Comparison of ENCODE assay signal across 1 cellular context in the genomic region with DNA sequence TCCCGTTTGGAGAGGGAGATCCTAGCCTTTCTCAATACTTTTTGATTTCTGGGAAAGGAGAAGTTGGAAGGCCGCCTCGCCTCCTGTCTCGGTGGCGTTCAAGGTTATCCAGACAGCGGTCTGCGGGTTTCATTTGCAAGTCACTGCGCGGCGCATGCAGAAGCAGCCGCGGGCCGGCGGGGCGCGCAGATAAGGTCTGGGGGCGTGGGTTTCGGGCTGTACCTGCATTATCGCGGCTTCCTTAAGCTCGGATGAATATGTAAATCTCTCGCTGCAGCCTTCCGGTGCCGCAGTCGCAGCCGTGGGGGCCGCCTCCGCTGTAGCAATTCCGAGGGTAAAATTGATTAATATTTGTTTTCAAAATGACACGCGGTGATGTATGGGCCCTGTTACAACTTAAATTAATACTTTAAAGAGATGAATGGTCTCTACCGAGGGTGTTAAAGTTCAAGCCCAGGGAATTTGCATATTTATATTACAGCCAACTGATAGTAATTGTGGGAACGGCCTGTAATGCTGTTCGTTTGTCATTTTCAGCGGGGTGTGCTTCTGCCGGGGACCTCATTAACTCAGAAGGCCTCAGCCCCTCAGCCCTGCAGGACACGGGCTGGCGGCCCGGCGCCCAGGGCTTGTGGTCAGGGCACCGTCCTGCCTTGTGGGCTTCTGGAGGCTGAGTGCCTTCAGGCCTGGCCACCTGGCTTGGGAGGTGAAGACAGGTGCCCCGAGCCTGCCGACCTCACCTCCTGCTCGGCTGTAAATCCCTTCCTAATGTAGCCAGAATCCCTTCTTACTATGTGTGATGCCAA.
A peak's percentile ranks its signal among the peaks of the same experiment; 100 is the strongest.
TF ChIP-seq lines count a peak whose summit lies in the region.

No MANE protein-coding gene starts in this region.

TF ChIP-seq in K562, 482 proteins besides CTCF, POLR2A, EP300 and RAD21 (continued from another document and continues in another):
- no peak for TF ChIP-seq CHD7 (IDR thresholded peaks at IDR 0.05; ENCODE audit: low read depth, low read length)
- peak; percentile 93 for TF ChIP-seq CBFA2T2 (conservative IDR thresholded peaks at IDR 0.05)
- TF ChIP-seq FOXJ3 (CRISPR knock-in tag; IDR thresholded peaks at IDR 0.05), result no peak
- TF ChIP-seq ELF1 (tag; IDR thresholded peaks at IDR 0.05), result peak; percentile 44; the same call in 1 of the 2 replicates
- TF ChIP-seq NCOA4 (IDR thresholded peaks at IDR 0.05; ENCODE audit: partially characterized antibody), result no peak
- peak; percentile 86 to 88 for TF ChIP-seq NRF1 (conservative IDR thresholded peaks at IDR 0.05 in 1 of 2, IDR thresholded peaks at IDR 0.05 in 1 of 2)
- peak; percentile 94 for TF ChIP-seq TCF3 (CRISPR knock-in tag; IDR thresholded peaks at IDR 0.05)
- TF ChIP-seq, protein P1, sequence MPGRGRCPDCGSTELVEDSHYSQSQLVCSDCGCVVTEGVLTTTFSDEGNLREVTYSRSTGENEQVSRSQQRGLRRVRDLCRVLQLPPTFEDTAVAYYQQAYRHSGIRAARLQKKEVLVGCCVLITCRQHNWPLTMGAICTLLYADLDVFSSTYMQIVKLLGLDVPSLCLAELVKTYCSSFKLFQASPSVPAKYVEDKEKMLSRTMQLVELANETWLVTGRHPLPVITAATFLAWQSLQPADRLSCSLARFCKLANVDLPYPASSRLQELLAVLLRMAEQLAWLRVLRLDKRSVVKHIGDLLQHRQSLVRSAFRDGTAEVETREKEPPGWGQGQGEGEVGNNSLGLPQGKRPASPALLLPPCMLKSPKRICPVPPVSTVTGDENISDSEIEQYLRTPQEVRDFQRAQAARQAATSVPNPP (IDR thresholded peaks at IDR 0.05; ENCODE audit: borderline replicate concordance, insufficient read depth, insufficient read length), result no peak
- peak; percentile 38; the same call in 1 of the 2 replicates for TF ChIP-seq TOE1 (IDR thresholded peaks at IDR 0.05; ENCODE audit: borderline replicate concordance)
- TF ChIP-seq TOE1 (CRISPR knock-in tag; IDR thresholded peaks at IDR 0.05; ENCODE audit: borderline replicate concordance, low read depth), result no peak
- peak; percentile 67; the same call in 1 of the 2 replicates for TF ChIP-seq TCF7 (IDR thresholded peaks at IDR 0.05; ENCODE audit: borderline replicate concordance)
- TF ChIP-seq, protein P2, sequence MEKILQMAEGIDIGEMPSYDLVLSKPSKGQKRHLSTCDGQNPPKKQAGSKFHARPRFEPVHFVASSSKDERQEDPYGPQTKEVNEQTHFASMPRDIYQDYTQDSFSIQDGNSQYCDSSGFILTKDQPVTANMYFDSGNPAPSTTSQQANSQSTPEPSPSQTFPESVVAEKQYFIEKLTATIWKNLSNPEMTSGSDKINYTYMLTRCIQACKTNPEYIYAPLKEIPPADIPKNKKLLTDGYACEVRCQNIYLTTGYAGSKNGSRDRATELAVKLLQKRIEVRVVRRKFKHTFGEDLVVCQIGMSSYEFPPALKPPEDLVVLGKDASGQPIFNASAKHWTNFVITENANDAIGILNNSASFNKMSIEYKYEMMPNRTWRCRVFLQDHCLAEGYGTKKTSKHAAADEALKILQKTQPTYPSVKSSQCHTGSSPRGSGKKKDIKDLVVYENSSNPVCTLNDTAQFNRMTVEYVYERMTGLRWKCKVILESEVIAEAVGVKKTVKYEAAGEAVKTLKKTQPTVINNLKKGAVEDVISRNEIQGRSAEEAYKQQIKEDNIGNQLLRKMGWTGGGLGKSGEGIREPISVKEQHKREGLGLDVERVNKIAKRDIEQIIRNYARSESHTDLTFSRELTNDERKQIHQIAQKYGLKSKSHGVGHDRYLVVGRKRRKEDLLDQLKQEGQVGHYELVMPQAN (IDR thresholded peaks at IDR 0.05; ENCODE audit: borderline replicate concordance), result no peak
- no peak for TF ChIP-seq KLF1 (tag; IDR thresholded peaks at IDR 0.05)
- no peak for TF ChIP-seq RHOXF2B (CRISPR knock-in tag; conservative IDR thresholded peaks at IDR 0.05)
- TF ChIP-seq, protein P3, sequence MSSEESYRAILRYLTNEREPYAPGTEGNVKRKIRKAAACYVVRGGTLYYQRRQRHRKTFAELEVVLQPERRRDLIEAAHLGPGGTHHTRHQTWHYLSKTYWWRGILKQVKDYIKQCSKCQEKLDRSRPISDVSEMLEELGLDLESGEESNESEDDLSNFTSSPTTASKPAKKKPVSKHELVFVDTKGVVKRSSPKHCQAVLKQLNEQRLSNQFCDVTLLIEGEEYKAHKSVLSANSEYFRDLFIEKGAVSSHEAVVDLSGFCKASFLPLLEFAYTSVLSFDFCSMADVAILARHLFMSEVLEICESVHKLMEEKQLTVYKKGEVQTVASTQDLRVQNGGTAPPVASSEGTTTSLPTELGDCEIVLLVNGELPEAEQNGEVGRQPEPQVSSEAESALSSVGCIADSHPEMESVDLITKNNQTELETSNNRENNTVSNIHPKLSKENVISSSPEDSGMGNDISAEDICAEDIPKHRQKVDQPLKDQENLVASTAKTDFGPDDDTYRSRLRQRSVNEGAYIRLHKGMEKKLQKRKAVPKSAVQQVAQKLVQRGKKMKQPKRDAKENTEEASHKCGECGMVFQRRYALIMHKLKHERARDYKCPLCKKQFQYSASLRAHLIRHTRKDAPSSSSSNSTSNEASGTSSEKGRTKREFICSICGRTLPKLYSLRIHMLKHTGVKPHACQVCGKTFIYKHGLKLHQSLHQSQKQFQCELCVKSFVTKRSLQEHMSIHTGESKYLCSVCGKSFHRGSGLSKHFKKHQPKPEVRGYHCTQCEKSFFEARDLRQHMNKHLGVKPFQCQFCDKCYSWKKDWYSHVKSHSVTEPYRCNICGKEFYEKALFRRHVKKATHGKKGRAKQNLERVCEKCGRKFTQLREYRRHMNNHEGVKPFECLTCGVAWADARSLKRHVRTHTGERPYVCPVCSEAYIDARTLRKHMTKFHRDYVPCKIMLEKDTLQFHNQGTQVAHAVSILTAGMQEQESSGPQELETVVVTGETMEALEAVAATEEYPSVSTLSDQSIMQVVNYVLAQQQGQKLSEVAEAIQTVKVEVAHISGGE (CRISPR knock-in tag; IDR thresholded peaks at IDR 0.05), result peak in 1 of 3 experiments; percentile 65; a peak in 2 of 6 replicates
- no peak for TF ChIP-seq ZNF655 (CRISPR knock-in tag; IDR thresholded peaks at IDR 0.05)
- TF ChIP-seq MNT (conservative IDR thresholded peaks at IDR 0.05), result peak; percentile 47 to 76; a peak in 2 of 4 replicates
- TF ChIP-seq TBP (optimal IDR thresholded peaks at IDR 0.05; ENCODE audit: low read depth, low read length), result peak; percentile 45
- peak; percentile 26; the same call in 1 of the 2 replicates for TF ChIP-seq CC2D1A (IDR thresholded peaks at IDR 0.05)
- no peak for TF ChIP-seq CEBPG (CRISPR knock-in tag; IDR thresholded peaks at IDR 0.05)
- TF ChIP-seq CEBPG (tag; conservative IDR thresholded peaks at IDR 0.05 in 1 of 2, IDR thresholded peaks at IDR 0.05 in 1 of 2), result no peak
- no peak for TF ChIP-seq ZNF134 (CRISPR knock-in tag; conservative IDR thresholded peaks at IDR 0.05)
- TF ChIP-seq SFPQ (IDR thresholded peaks at IDR 0.05; ENCODE audit: low read depth, low read length), result no peak
- TF ChIP-seq ZFP36 (IDR thresholded peaks at IDR 0.05; ENCODE audit: low read depth, low read length, partially characterized antibody), result no peak
- TF ChIP-seq ZNF785 (CRISPR knock-in tag; IDR thresholded peaks at IDR 0.05), result no peak
- no peak for TF ChIP-seq ZFP30 (CRISPR knock-in tag; IDR thresholded peaks at IDR 0.05; ENCODE audit: borderline replicate concordance)
- TF ChIP-seq NCOR1 (IDR thresholded peaks at IDR 0.05), result peak; percentile 95
- TF ChIP-seq ZNF830 (CRISPR knock-in tag; IDR thresholded peaks at IDR 0.05), result no peak
- no peak for TF ChIP-seq ZSCAN29 (IDR thresholded peaks at IDR 0.05)
